In the genomic region with DNA sequence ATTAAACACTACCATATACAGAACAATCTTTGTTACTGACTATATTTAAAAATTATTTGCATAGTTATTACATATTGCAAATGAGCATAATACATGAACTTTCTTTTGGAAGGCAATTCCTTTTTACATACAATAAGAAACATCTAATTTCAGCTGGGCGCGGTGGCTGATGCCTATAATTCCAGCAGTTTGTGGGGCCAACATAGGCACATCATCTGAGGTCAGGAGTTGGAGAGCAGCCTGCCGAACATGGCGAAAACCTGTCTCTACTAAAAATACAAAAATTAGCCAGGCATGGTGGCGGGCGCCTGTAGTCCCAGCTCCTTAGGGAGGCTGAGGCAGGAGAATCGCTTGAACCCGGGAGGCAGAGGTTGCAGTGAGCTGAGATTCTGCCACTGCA, we compare ENCODE assay signal across 22 cellular contexts.
"Had no signal": no experiment of that assay in that cellular context is flagged by ENCODE, and none has a peak within 500 bp of the region (broad histone marks: within the 10 kb centered on the region; RNA-seq: fewer than 3 reads in every experiment).

No MANE protein-coding gene starts in this region.

- DNase-seq: colonic mucosa; cortex of kidney; dermis blood vessel endothelial cell; dorsolateral prefrontal cortex; effector CD4-positive, alpha-beta T cell; effector CD8-positive, alpha-beta T cell; effector memory CD4-positive, alpha-beta T cell; effector memory CD8-positive, alpha-beta T cell; erythroblast; esophagus squamous epithelium; foreskin fibroblast; foreskin keratinocyte; foreskin melanocyte; gastrocnemius medialis; glutamatergic neuron; head of caudate nucleus; heart left ventricle had no signal

- H3K4me1 ChIP-seq: colonic mucosa, foreskin keratinocyte, gastrocnemius medialis had no signal

- H3K9me3 ChIP-seq: colonic mucosa, esophagus muscularis mucosa, esophagus squamous epithelium, gastrocnemius medialis, gastroesophageal sphincter, heart left ventricle had no signal

- H3K27ac ChIP-seq: colonic mucosa, coronary artery, dorsolateral prefrontal cortex, epithelial cell of prostate, esophagus muscularis mucosa, esophagus squamous epithelium, foreskin keratinocyte, gastrocnemius medialis, gastroesophageal sphincter, heart left ventricle had no signal

- H3K27ac Mint-ChIP-seq: dendritic cell treated with granulocyte-macrophage colony-stimulating factor and Interleukin-4, amounts not matched to agents 40 ng/mL and 50 ng/mL, for 4 days; effector memory CD8-positive, alpha-beta T cell had no signal

- H3K9me3 Mint-ChIP-seq: dendritic cell treated with granulocyte-macrophage colony-stimulating factor and Interleukin-4, amounts not matched to agents 40 ng/mL and 50 ng/mL, for 4 days; effector memory CD8-positive, alpha-beta T cell had no signal

- H3K4me3 ChIP-seq: colonic mucosa, coronary artery, dorsolateral prefrontal cortex, esophagus muscularis mucosa, esophagus squamous epithelium, gastrocnemius medialis, gastroesophageal sphincter, heart left ventricle had no signal

- H3K36me3 ChIP-seq: colonic mucosa, esophagus muscularis mucosa, esophagus squamous epithelium, gastrocnemius medialis, gastroesophageal sphincter, heart left ventricle had no signal

- H3K4me3 Mint-ChIP-seq: dendritic cell treated with granulocyte-macrophage colony-stimulating factor and Interleukin-4, amounts not matched to agents 40 ng/mL and 50 ng/mL, for 4 days; effector memory CD8-positive, alpha-beta T cell had no signal
